Comparison of ENCODE assay signal across 12 cellular contexts in genomic region chr10:30893208-30893607, GRCh38.
"Had no signal": no experiment of that assay in that cellular context is flagged by ENCODE, and none has a peak within 500 bp of the region (broad histone marks: within the 10 kb centered on the region; RNA-seq: fewer than 3 reads in every experiment).

No MANE protein-coding gene starts in this region.

- ATAC-seq: activated T-cell treated with anti-CD3 and anti-CD28 coated beads, Interleukin-2, amount 50 U/mL, for 4 hours had no signal

- H3K9me3 ChIP-seq: breast epithelium had no signal

- H3K4me3 ChIP-seq: breast epithelium had no signal

- FAIRE-seq: islet of Langerhans had no signal

- H3K4me1 ChIP-seq: breast epithelium had no signal

- H3K27me3 ChIP-seq: breast epithelium had no signal

- H3K36me3 ChIP-seq: breast epithelium had no signal

- H3K27ac ChIP-seq: breast epithelium had no signal

- DNase-seq: activated CD4-positive, alpha-beta memory T cell treated with anti-CD3 and anti-CD28 coated beads for 36 hours; activated CD4-positive, alpha-beta T cell treated with anti-CD3 and anti-CD28 coated beads for 1 hour; activated gamma-delta T cell; activated T-cell treated with anti-CD3 and anti-CD28 coated beads, Interleukin-2, amount 50 U/mL, for 4 hours; aorta; occipital lobe; stimulated activated CD4-positive, alpha-beta T cell treated with anti-CD3 and anti-CD28 coated beads, Interleukin-12 subunit alpha, Interleukin-12 subunit beta, amount 100 ng/mL, for 4 hours; stimulated activated CD4-positive, alpha-beta T cell treated with anti-CD3 and anti-CD28 coated beads, Interleukin-2, amount 100 ng/mL, for 48 hours; stimulated activated naive CD4-positive, alpha-beta T cell treated with Interleukin-2 at 50 U/mL for 16 hours; T-helper 9 cell had no signal
